16 cellular contexts compared by ENCODE assay signal in the genomic region with DNA sequence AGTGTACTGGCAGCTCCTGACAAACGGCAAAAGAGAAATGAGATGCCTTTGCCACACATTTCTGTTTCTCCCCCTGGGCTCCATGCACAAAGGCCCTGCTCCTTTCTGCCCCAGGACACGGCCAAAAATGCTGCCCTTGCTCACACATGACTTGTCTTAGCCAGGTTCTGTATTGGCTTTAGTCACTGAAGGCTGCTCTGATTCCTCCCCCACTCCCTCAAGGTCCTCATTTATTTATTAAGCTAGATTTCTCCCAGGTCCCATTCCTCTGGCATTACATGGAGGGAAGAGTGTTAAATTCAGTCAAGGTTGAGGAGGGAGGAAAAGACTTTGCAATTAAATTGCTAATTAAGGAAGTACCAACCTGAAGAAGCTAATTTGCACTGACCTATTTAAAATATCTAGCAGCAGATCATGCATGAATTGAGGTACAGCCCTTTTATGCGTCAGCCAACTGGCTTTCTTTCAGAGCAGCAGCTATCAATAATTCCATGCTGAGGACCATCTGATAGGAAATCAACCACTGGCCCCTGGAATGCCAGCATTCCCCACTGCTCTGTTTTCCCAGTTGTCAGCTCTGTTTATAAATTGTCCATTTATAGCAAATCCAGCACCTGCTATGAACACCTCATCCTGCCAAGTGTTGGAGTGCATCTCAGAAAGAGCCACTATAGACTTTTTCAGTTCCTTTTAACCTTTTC.
A peak's percentile ranks its signal among the peaks of the same experiment; 100 is the strongest.
DNase-seq lines count a peak whose midpoint lies in the region; ATAC-seq and TF ChIP-seq lines count a peak whose summit lies in the region.
"Had no signal": no experiment of that assay in that cellular context is flagged by ENCODE, and none has a peak within 500 bp of the region (broad histone marks: within the 10 kb centered on the region; RNA-seq: fewer than 3 reads in every experiment).

No MANE protein-coding gene starts in this region.

- peaks cover 87% of the 10 kb centered on the region for H3K4me1 Mint-ChIP-seq in activated B cell treated with CpG ODN at 0.5 μM for 24 hours
- H3K4me1 Mint-ChIP-seq in naive B cell, result peaks cover 68 to 90% (median 74%) of the 10 kb centered on the region in 3 donors
- H3K4me1 Mint-ChIP-seq in neural progenitor cell, result peaks cover 25% of the 10 kb centered on the region

- H3K36me3 Mint-ChIP-seq in activated B cell treated with CpG ODN at 0.5 μM for 24 hours (ENCODE audit: low read depth), result no peaks in the 10 kb centered on the region
- H3K36me3 Mint-ChIP-seq in naive B cell, result no peaks in the 10 kb centered on the region
- no peaks in the 10 kb centered on the region for H3K36me3 Mint-ChIP-seq in neural progenitor cell

- TF ChIP-seq POLR2A in thyroid gland (IDR thresholded peaks at IDR 0.05), result no peak

- H2AFZ ChIP-seq in neural progenitor cell (replicated peaks), result no peak overlapping the region

- peaks cover 19 to 55% of the 10 kb centered on the region in 2 donors for H3K4me1 ChIP-seq in thyroid gland
- peaks cover 10% of the 10 kb centered on the region for H3K4me1 ChIP-seq in neural progenitor cell

- H3K9ac ChIP-seq in neural progenitor cell, result no peak overlapping the region

- POLR2A ChIA-PET in activated B cell treated with CpG ODN at 0.5 μM for 24 hours (lab: Charles Lee), result interaction anchor here (1.1 to 1.5 kb wide), 4 partner anchors 30 to 81 kb away, joined by 3 to 11 read pairs (median 6); a partner anchor contains a TSS

- H3K9me3 ChIP-seq in thyroid gland, result no peaks in the 10 kb centered on the region
- no peaks in the 10 kb centered on the region for H3K9me3 ChIP-seq in neural progenitor cell (ENCODE audit: low read depth)
- H3K9me3 ChIP-seq: adrenal gland, left lung had no signal

- H3K4me3 Mint-ChIP-seq in activated B cell treated with CpG ODN at 0.5 μM for 24 hours (peak overlapping the region; percentile 61), naive B cell (peak overlapping the region; percentile 15 to 90 (median 74)), neural progenitor cell (no peak overlapping the region)
- H3K4me3 Mint-ChIP-seq: activated T-helper 17 cell treated with anti-CD3 and anti-CD28 coated beads, Interleukin-2, amount 50 U/mL, for 72 hours had no signal

- intact Hi-C loops in activated B cell treated with CpG ODN at 0.5 μM for 24 hours (cut with micrococcal nuclease), result loop anchor here (1.0 to 5.0 kb wide), 6 partner anchors 15 to 462 kb away; no protein-coding TSS in a partner anchor
- intact Hi-C loops in thyroid gland (cut with DNase I), result no loop called here

- peak; percentile 1 for DNase-seq in LHCN-M2 (ENCODE audit: low read depth)
- no peak for DNase-seq in activated B cell treated with CpG ODN at 0.5 μM for 24 hours
- DNase-seq in naive B cell, result peak; percentile 25
- peak; percentile 31 to 43 for DNase-seq in thyroid gland
- no peak for DNase-seq in AG20443 (ENCODE audit: low spot score)
- no peak for DNase-seq in activated CD4-positive, alpha-beta T cell treated with anti-CD3 and anti-CD28 coated beads, Interleukin-2, amount 50 U/mL, for 4 hours
- no peak for DNase-seq in neural progenitor cell (ENCODE audit: low spot score)
- DNase-seq: DMS79; foreskin fibroblast; left lung; NCI-H526; stimulated activated CD4-positive, alpha-beta T cell treated with anti-CD3 and anti-CD28 coated beads, Interleukin-1b, Interleukin-23, amount 100 ng/mL, for 48 hours had no signal

- no peak overlapping the region for H3K4me3 ChIP-seq in thyroid gland (replicated peaks in 1 of 3)
- no peak overlapping the region for H3K4me3 ChIP-seq in neural progenitor cell
- H3K4me3 ChIP-seq: adrenal gland, left lung had no signal

- no peak for ATAC-seq in activated B cell treated with CpG ODN at 0.5 μM for 24 hours (ENCODE audit: low read depth)
- ATAC-seq in naive B cell (ENCODE audit: low read depth in 2 of 2), result no peak
- ATAC-seq: activated T-helper 17 cell treated with anti-CD3 and anti-CD28 coated beads, Interleukin-2, amount 50 U/mL, for 72 hours; left lung had no signal

- H3K27me3 ChIP-seq in thyroid gland (no peaks in the 10 kb centered on the region), neural progenitor cell (no peaks in the 10 kb centered on the region)
- H3K27me3 ChIP-seq: adrenal gland, left lung had no signal

- peak overlapping the region; percentile 85 for H3K27ac ChIP-seq in thyroid gland
- no peak overlapping the region for H3K27ac ChIP-seq in neural progenitor cell
- H3K27ac ChIP-seq: adrenal gland, C4-2B, left lung, VCaP had no signal

- no peaks in the 10 kb centered on the region for H3K79me2 ChIP-seq in neural progenitor cell (ENCODE audit: low read depth)

- H3K9me3 Mint-ChIP-seq in activated B cell treated with CpG ODN at 0.5 μM for 24 hours, result no peaks in the 10 kb centered on the region
- H3K9me3 Mint-ChIP-seq in naive B cell, result peaks cover 0 to 9% (median 0%) of the 10 kb centered on the region in 7 donors
- H3K9me3 Mint-ChIP-seq in neural progenitor cell, result no peaks in the 10 kb centered on the region
- H3K9me3 Mint-ChIP-seq: activated T-helper 17 cell treated with anti-CD3 and anti-CD28 coated beads, Interleukin-2, amount 50 U/mL, for 72 hours had no signal

- H3K27ac Mint-ChIP-seq in activated B cell treated with CpG ODN at 0.5 μM for 24 hours (peak overlapping the region; percentile 77), naive B cell (peak overlapping the region; percentile 90 to 94 (median 92)), neural progenitor cell (no peak overlapping the region)

- 30 to 35% methylated on average over 3 of the region's 3 CpGs for WGBS in thyroid gland, 2 donors

- CTCF ChIA-PET in activated B cell treated with CpG ODN at 0.5 μM for 24 hours (lab: Charles Lee), result interaction anchor here (1.0 to 2.0 kb wide), 2 partner anchors 10 to 64 kb away, joined by 4 to 6 read pairs; no protein-coding TSS in a partner anchor

- H3K36me3 ChIP-seq in thyroid gland, result no peaks in the 10 kb centered on the region
- no peaks in the 10 kb centered on the region for H3K36me3 ChIP-seq in neural progenitor cell
- H3K36me3 ChIP-seq: adrenal gland, left lung had no signal

- H3F3A ChIP-seq in neural progenitor cell (ENCODE audit: low read depth), result no peaks in the 10 kb centered on the region

- no peak overlapping the region for H3K4me2 ChIP-seq in neural progenitor cell

- TF ChIP-seq CTCF in activated B cell treated with CpG ODN at 0.5 μM for 24 hours (IDR thresholded peaks at IDR 0.05), result no peak
- no peak for TF ChIP-seq CTCF in thyroid gland (IDR thresholded peaks at IDR 0.05)
- no peak for TF ChIP-seq CTCF in neural progenitor cell (IDR thresholded peaks at IDR 0.05)

- no peaks in the 10 kb centered on the region for H4K20me1 ChIP-seq in neural progenitor cell (ENCODE audit: low read depth)

- H3K27me3 Mint-ChIP-seq in activated B cell treated with CpG ODN at 0.5 μM for 24 hours (no peaks in the 10 kb centered on the region), naive B cell (no peaks in the 10 kb centered on the region), neural progenitor cell (ENCODE audit: insufficient read depth, low read depth) (peaks cover 5% of the 10 kb centered on the region)
- H3K27me3 Mint-ChIP-seq: activated T-helper 17 cell treated with anti-CD3 and anti-CD28 coated beads, Interleukin-2, amount 50 U/mL, for 72 hours had no signal

Comparison
In these comparisons a context has a peak if more than half of its experiments do, and no peak if none do; other contexts are left out.
1. DNase-seq: peak in LHCN-M2 (single experiment), naive B cell (single experiment) and thyroid gland (2 of 2); none in activated B cell treated with CpG ODN at 0.5 μM for 24 hours (single experiment), AG20443 (single experiment), activated CD4-positive, alpha-beta T cell treated with anti-CD3 and anti-CD28 coated beads, Interleukin-2, amount 50 U/mL, for 4 hours (0 of 2) and neural progenitor cell (single experiment).